ENCODE assay signal across 8 cellular contexts in the genomic region with DNA sequence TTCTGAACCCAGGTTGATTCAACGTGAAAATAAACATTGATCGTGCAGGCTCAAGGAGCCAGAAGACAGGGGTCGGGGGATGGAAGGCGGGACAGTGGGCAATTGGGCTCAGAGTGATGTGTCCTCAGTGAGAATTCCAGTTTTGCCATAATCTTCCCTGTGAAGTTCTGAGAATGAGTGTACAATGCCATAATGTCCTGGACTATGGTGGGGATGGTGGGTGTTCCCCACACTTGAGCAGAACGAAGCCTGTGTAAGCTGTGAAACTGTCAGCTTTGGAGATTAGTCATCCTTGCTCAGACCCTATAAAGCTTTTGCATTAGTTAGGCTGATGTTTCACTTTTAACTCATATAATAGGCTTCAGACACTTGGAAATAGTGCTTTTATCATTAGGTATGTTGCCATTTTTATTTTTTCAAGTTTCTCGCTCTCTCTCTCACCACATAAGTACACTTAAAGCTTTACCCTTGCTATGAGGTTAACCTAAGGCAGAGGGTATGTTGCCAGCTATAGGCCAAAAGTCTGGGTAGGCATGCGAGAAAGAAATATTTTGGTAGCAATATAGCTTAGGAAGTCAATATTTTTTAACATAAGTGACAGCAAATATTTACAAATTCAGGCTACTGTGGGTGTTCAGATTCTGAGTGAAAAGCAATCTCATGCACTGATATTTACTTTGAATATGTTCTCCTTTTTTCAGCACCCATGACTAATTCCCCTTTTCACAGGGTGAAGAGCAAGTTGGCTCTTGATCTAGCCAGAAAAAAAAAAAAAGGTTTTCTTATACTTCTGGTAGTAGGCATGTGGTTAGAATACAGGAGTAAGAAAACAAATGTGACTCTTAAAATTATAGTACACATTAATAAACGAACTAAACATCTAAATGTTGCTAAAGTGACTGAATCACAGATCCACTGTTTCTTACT. TPM values are rescaled to one million over a fixed set of nuclear protein-coding genes. Genes with fewer than 3 reads are reported as not detected.
DNase-seq lines count a peak whose midpoint lies in the region; ATAC-seq and TF ChIP-seq lines count a peak whose summit lies in the region.

No MANE protein-coding gene starts in this region.

- no peaks in the 10 kb centered on the region for H3K9me2 ChIP-seq in SK-N-SH
- no peaks in the 10 kb centered on the region for H3K9me2 ChIP-seq in GM23248 (ENCODE audit: insufficient read depth)

- H3K23ac ChIP-seq in trophoblast cell (ENCODE audit: low read length): no peak overlapping the region

- no peak overlapping the region for H4K12ac ChIP-seq in trophoblast cell (ENCODE audit: low read depth, low read length)

- H2BK5ac ChIP-seq in trophoblast cell (ENCODE audit: low read depth, low read length, poor library complexity): no peak overlapping the region

- H3K9me3 Mint-ChIP-seq in mesothelial cell of epicardium: peaks cover 12% of the 10 kb centered on the region

- in situ Hi-C loops in GM23248 (cut with MboI): no loop called here

- no peak overlapping the region for H4K91ac ChIP-seq in trophoblast cell (ENCODE audit: low read depth, low read length)

- CTCF ChIA-PET in SK-N-SH (lab: Yijun Ruan, JAX): interaction anchor here (0.6 to 1.7 kb wide), 5 partner anchors 19 to 281 kb away, joined by 3 to 6 read pairs (median 4); no protein-coding TSS in a partner anchor

- no peak overlapping the region for H3K18ac ChIP-seq in trophoblast cell (ENCODE audit: low read length)

- H3K14ac ChIP-seq in trophoblast cell (ENCODE audit: low read length): no peak overlapping the region

- H3K27ac ChIP-seq in SK-N-SH (ENCODE audit: low read depth in 2 of 2, low read length in 1 of 2) (peak overlapping the region in 1 of 2 experiments; percentile 65; a peak in 2 of 4 replicates), GM23248 (peak overlapping the region; percentile 89), trophoblast cell (ENCODE audit: low read depth, low read length) (no peak overlapping the region)

- no peaks in the 10 kb centered on the region for H3K27me3 Mint-ChIP-seq in mesothelial cell of epicardium (ENCODE audit: low read depth)

- H3K79me2 ChIP-seq in SK-N-SH (ENCODE audit: insufficient read depth) (no peaks in the 10 kb centered on the region), GM23248 (ENCODE audit: insufficient read depth) (no peaks in the 10 kb centered on the region), trophoblast cell (ENCODE audit: control insufficient read depth, insufficient read depth, low read length, poor library complexity) (no peaks in the 10 kb centered on the region)

- no peak overlapping the region for H3K4ac ChIP-seq in trophoblast cell (ENCODE audit: low read depth, low read length)

- TF ChIP-seq CTCF in SK-N-SH (IDR thresholded peaks at IDR 0.05) (no peak), foreskin fibroblast (IDR thresholded peaks at IDR 0.05; ENCODE audit: low read depth, low read length) (no peak), mesothelial cell of epicardium (IDR thresholded peaks at IDR 0.05; ENCODE audit: unreplicated experiment) (no peak)

- H3K4me1 ChIP-seq in SK-N-SH (ENCODE audit: control insufficient read depth in 1 of 2, insufficient read depth in 2 of 2, low read depth in 1 of 2, low read length in 1 of 2) (peaks cover 15 to 16% of the 10 kb centered on the region in 2 experiments; a peak in 2 of 4 replicates), GM23248 (ENCODE audit: insufficient read depth) (peaks cover 70% of the 10 kb centered on the region), trophoblast cell (ENCODE audit: control insufficient read depth in 1 of 2, insufficient read depth in 2 of 2, low read length in 2 of 2) (peaks cover 0 to 7% of the 10 kb centered on the region in 2 experiments)

- no peak overlapping the region for H3K4me3 ChIP-seq in SK-N-SH (ENCODE audit: low read depth in 2 of 2, low read length in 1 of 2)
- peak overlapping the region; percentile 44 for H3K4me3 ChIP-seq in GM23248
- H3K4me3 ChIP-seq in foreskin fibroblast (ENCODE audit: low read depth in 1 of 2, low read length in 2 of 2): no peak overlapping the region
- no peak overlapping the region for H3K4me3 ChIP-seq in trophoblast cell (ENCODE audit: low read depth, low read length)

- no peak overlapping the region for H3K4me3 Mint-ChIP-seq in mesothelial cell of epicardium

- H3K36me3 ChIP-seq in SK-N-SH (replicated peaks in 1 of 2; ENCODE audit: control insufficient read depth in 1 of 2, insufficient read depth in 2 of 2, low read length in 1 of 2) (no peaks in the 10 kb centered on the region), GM23248 (ENCODE audit: low read depth) (no peaks in the 10 kb centered on the region), trophoblast cell (ENCODE audit: control insufficient read depth in 1 of 2, insufficient read depth in 2 of 2, low read length in 2 of 2) (no peaks in the 10 kb centered on the region)

- H2BK12ac ChIP-seq in trophoblast cell (ENCODE audit: low read length): no peak overlapping the region

- no peak overlapping the region for H2BK120ac ChIP-seq in trophoblast cell (ENCODE audit: insufficient read depth, low read length, poor library complexity)

- H3K4me1 Mint-ChIP-seq in mesothelial cell of epicardium: peaks cover 18% of the 10 kb centered on the region

- H3K36me3 Mint-ChIP-seq in mesothelial cell of epicardium: no peaks in the 10 kb centered on the region

- H3K4me2 ChIP-seq in SK-N-SH: no peak overlapping the region
- H3K4me2 ChIP-seq in GM23248 (ENCODE audit: unreplicated experiment): peak overlapping the region; percentile 68
- no peak overlapping the region for H3K4me2 ChIP-seq in trophoblast cell (ENCODE audit: low read length)

- no peak overlapping the region for H3K27ac Mint-ChIP-seq in mesothelial cell of epicardium

- H3K9me3 ChIP-seq in SK-N-SH (no peaks in the 10 kb centered on the region), GM23248 (ENCODE audit: low read depth) (no peaks in the 10 kb centered on the region), trophoblast cell (ENCODE audit: insufficient read depth, low read depth, low read length) (no peaks in the 10 kb centered on the region)

- POLR2A ChIA-PET in SK-N-SH (lab: Yijun Ruan, JAX): no interaction called here

- no peak overlapping the region for H2AFZ ChIP-seq in SK-N-SH (ENCODE audit: low read depth)
- no peak overlapping the region for H2AFZ ChIP-seq in GM23248
- no peak overlapping the region for H2AFZ ChIP-seq in trophoblast cell (ENCODE audit: insufficient read depth, low read length, poor library complexity)

- peak; percentile 25; the same call in 2 of the 3 replicates for ATAC-seq in SK-N-SH treated with all-trans-retinoic acid at 6 μM for 48 hours

- H2AK5ac ChIP-seq in trophoblast cell (ENCODE audit: low read length): no peak overlapping the region

- 91% methylated on average over 8 of the region's 8 CpGs for WGBS in SK-N-SH (ENCODE audit: low lambda C conversion rate)
- WGBS in GM23248 (ENCODE audit: low coverage in 1 of 2, low lambda C conversion rate in 2 of 2, missing lambda C conversion rate in 2 of 2), 2 experiments: 72% methylated on average over 8 of the region's 8 CpGs
- WGBS in trophoblast cell (ENCODE audit: extremely low coverage, insufficient coverage, insufficient read length): no CpG with 5 or more reads among the region's 8 CpGs

- H4K20me1 ChIP-seq in SK-N-SH (ENCODE audit: insufficient read depth) (no peaks in the 10 kb centered on the region), GM23248 (ENCODE audit: insufficient read depth) (no peaks in the 10 kb centered on the region)

- no peak overlapping the region for H4K8ac ChIP-seq in trophoblast cell (ENCODE audit: low read depth, low read length)

- H3K9ac ChIP-seq in SK-N-SH (no peak overlapping the region; the same call in 1 of the 2 replicates), GM23248 (peak overlapping the region; percentile 66), trophoblast cell (ENCODE audit: low read length) (no peak overlapping the region)

- TF ChIP-seq EP300 in SK-N-SH (IDR thresholded peaks at IDR 0.05; ENCODE audit: borderline replicate concordance in 1 of 2, low read depth in 1 of 2, low read length in 1 of 2): no peak

- DNase-seq in SK-N-SH: no peak
- peak; percentile 78 for DNase-seq in GM23248
- DNase-seq in MV-4-11 (lab: John Stamatoyannopoulos, UW): peak; percentile 67
- peak; percentile 54 to 59 for DNase-seq in foreskin fibroblast
- DNase-seq in iPS-NIHi11 (ENCODE audit: low spot score): no peak
- no peak for DNase-seq in mesothelial cell of epicardium (ENCODE audit: low spot score in 2 of 2, unreplicated experiment in 2 of 2)
- DNase-seq in trophoblast cell: no peak

- H3K79me1 ChIP-seq in trophoblast cell (ENCODE audit: low read length): no peaks in the 10 kb centered on the region

- H3K27me3 ChIP-seq in SK-N-SH (ENCODE audit: insufficient read depth): no peaks in the 10 kb centered on the region
- no peaks in the 10 kb centered on the region for H3K27me3 ChIP-seq in GM23248 (replicated peaks; ENCODE audit: insufficient read depth)
- no peaks in the 10 kb centered on the region for H3K27me3 ChIP-seq in trophoblast cell (ENCODE audit: insufficient read depth, low read length)

- TF ChIP-seq RAD21 in SK-N-SH (IDR thresholded peaks at IDR 0.05; ENCODE audit: low read length): no peak

- H3F3A ChIP-seq in SK-N-SH (replicated peaks; ENCODE audit: insufficient read depth): peaks cover 19% of the 10 kb centered on the region
- peaks cover 54% of the 10 kb centered on the region for H3F3A ChIP-seq in GM23248 (ENCODE audit: insufficient read depth)

TF ChIP-seq in SK-N-SH treated with all-trans-retinoic acid at 6 μM for 48 hours, 23 proteins besides CTCF, POLR2A, EP300 and RAD21 (continues in another document):
- no peak for TF ChIP-seq ARNTL (CRISPR knock-in tag; IDR thresholded peaks at IDR 0.05; ENCODE audit: borderline replicate concordance, low read depth)

TF ChIP-seq in SK-N-SH, 30 proteins besides CTCF, POLR2A, EP300 and RAD21 (continues in another document):
- TF ChIP-seq ELF1 (IDR thresholded peaks at IDR 0.05) (no peak), YY1 (IDR thresholded peaks at IDR 0.05; ENCODE audit: low read depth) (no peak)

RNA-seq across cellular contexts. Expression of a gene that starts 47.2 kb away (rescaled TPM):
- 87.5 and 105 TPM in 2 replicates for polyA plus RNA-seq in SK-N-SH (2012; rRNA removed)
- 92.7 and 103 TPM in 2 replicates for polyA plus RNA-seq in SK-N-SH (2012; cell fraction: cytosol; rRNA removed)
- polyA plus RNA-seq in SK-N-SH (2012; cell fraction: nucleus; rRNA removed): 70.1 and 83.8 TPM in 2 replicates
- total RNA-seq in GM23248 (2014; rRNA removed; shearing (Covaris generic)): 144 and 166 TPM in 2 replicates
- 289 and 295 TPM in 2 replicates for polyA plus RNA-seq in GM23248 (2016; fragmentation: Nextera tagmentation; extraction: Ambion mirVana)
- total RNA-seq in mesothelial cell of epicardium: 48.7 to 53.8 TPM (median 48.9 TPM) in 3 replicates
- polyA plus RNA-seq in trophoblast cell (2013): 60.8 TPM in 2 replicates

Comparison
In these comparisons a context has a peak if more than half of its experiments do, and no peak if none do; other contexts are left out.
1. DNase-seq: peak in GM23248 (single experiment), MV-4-11 (single experiment) and foreskin fibroblast (2 of 2); none in SK-N-SH (single experiment), iPS-NIHi11 (single experiment), mesothelial cell of epicardium (0 of 2) and trophoblast cell (0 of 2).